Comparison of ENCODE assay signal across 18 cellular contexts in the genomic region with DNA sequence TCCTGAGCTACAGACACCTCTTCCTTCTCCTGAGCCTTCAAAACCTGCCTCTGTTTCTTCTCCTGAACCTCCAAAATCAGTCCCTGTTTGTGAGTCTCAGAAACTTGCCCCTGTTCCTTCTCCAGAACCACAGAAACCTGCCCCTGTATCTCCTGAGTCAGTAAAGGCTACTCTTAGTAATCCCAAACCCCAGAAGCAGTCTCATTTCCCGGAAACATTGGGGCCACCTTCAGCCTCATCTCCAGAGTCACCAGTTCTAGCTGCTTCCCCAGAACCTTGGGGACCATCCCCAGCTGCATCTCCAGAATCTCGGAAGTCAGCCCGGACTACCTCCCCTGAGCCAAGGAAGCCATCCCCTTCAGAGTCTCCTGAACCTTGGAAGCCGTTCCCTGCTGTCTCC. TPM values are rescaled to one million over a fixed set of nuclear protein-coding genes. Genes with fewer than 3 reads are reported as not detected.
DNase-seq lines count a peak whose midpoint lies in the region; ATAC-seq, FAIRE-seq and TF ChIP-seq lines count a peak whose summit lies in the region.
"Had no signal": no experiment of that assay in that cellular context is flagged by ENCODE, and none has a peak within 500 bp of the region (broad histone marks: within the 10 kb centered on the region; RNA-seq: fewer than 3 reads in every experiment).

No MANE protein-coding gene starts in this region.

- no peak for TF ChIP-seq POLR2A in GM12878 (IDR thresholded peaks at IDR 0.05; ENCODE audit: low read depth, low read length)
- no peak for TF ChIP-seq POLR2A in suprapubic skin (IDR thresholded peaks at IDR 0.05)

- 89% methylated on average over 4 of the region's 4 CpGs for WGBS in GM12878 (ENCODE audit: insufficient coverage, insufficient replicate concordance, low lambda C conversion rate, missing lambda C conversion rate)
- 98% methylated on average over 4 of the region's 4 CpGs for WGBS in suprapubic skin

- H3K4me1 Mint-ChIP-seq in activated CD8-positive, alpha-beta T cell treated with anti-CD3 and anti-CD28 coated beads for 36 hours (ENCODE audit: low read depth): peaks cover 43% of the 10 kb centered on the region
- peaks cover 33% of the 10 kb centered on the region for H3K4me1 Mint-ChIP-seq in activated CD8-positive, alpha-beta T cell treated with anti-CD3 and anti-CD28 coated beads, Interleukin-2, amount 10 ng/mL, durations not matched to agents 7 days and 5 days (ENCODE audit: low read depth)
- H3K4me1 Mint-ChIP-seq in stimulated activated naive CD8-positive, alpha-beta T cell treated with anti-CD3 and anti-CD28 coated beads, Interleukin-15, Interleukin-2, amounts not matched to agents 100 ng/mL and 50 ng/mL, for 24 hours (ENCODE audit: low read depth): peaks cover 45% of the 10 kb centered on the region
- peaks cover 47% of the 10 kb centered on the region for H3K4me1 Mint-ChIP-seq in stimulated activated naive CD8-positive, alpha-beta T cell treated with anti-CD3 and anti-CD28 coated beads, Interleukin-15, amount 100 ng/mL, for 72 hours

- H3K27ac Mint-ChIP-seq in activated CD8-positive, alpha-beta T cell treated with anti-CD3 and anti-CD28 coated beads for 36 hours: peak overlapping the region; percentile 76
- H3K27ac Mint-ChIP-seq in activated CD8-positive, alpha-beta T cell treated with anti-CD3 and anti-CD28 coated beads, Interleukin-2, amount 10 ng/mL, durations not matched to agents 7 days and 5 days: no peak overlapping the region
- H3K27ac Mint-ChIP-seq in stimulated activated naive CD8-positive, alpha-beta T cell treated with anti-CD3 and anti-CD28 coated beads, Interleukin-15, Interleukin-2, amounts not matched to agents 100 ng/mL and 50 ng/mL, for 24 hours: peak overlapping the region; percentile 39
- H3K27ac Mint-ChIP-seq in stimulated activated naive CD8-positive, alpha-beta T cell treated with anti-CD3 and anti-CD28 coated beads, Interleukin-15, amount 100 ng/mL, for 72 hours: peak overlapping the region; percentile 1 to 31
- H3K27ac Mint-ChIP-seq: CD4-positive, alpha-beta T cell had no signal

- H3K36me3 Mint-ChIP-seq in activated CD8-positive, alpha-beta T cell treated with anti-CD3 and anti-CD28 coated beads for 36 hours (ENCODE audit: low read depth): peaks cover 68% of the 10 kb centered on the region
- peaks cover 61% of the 10 kb centered on the region for H3K36me3 Mint-ChIP-seq in activated CD8-positive, alpha-beta T cell treated with anti-CD3 and anti-CD28 coated beads, Interleukin-2, amount 10 ng/mL, durations not matched to agents 7 days and 5 days (ENCODE audit: low read depth)
- H3K36me3 Mint-ChIP-seq in stimulated activated naive CD8-positive, alpha-beta T cell treated with anti-CD3 and anti-CD28 coated beads, Interleukin-15, Interleukin-2, amounts not matched to agents 100 ng/mL and 50 ng/mL, for 24 hours (ENCODE audit: low read depth): peaks cover 90% of the 10 kb centered on the region

- no peak for TF ChIP-seq EP300 in GM12878 (IDR thresholded peaks at IDR 0.05; ENCODE audit: borderline replicate concordance in 1 of 2, control insufficient read depth in 1 of 2, low read depth in 2 of 2, low read length in 2 of 2)
- TF ChIP-seq EP300 in suprapubic skin (IDR thresholded peaks at IDR 0.05): no peak

- no peak for FAIRE-seq in GM12878 (lab: Jason Lieb, UNC)

- CTCF ChIA-PET in activated CD8-positive, alpha-beta T cell treated with anti-CD3 and anti-CD28 coated beads for 36 hours (lab: Charles Lee): interaction anchor here (1.0 kb wide), 1 partner anchor 98 kb away, joined by 3 read pairs; no protein-coding TSS in a partner anchor
- CTCF ChIA-PET in activated CD8-positive, alpha-beta T cell treated with anti-CD3 and anti-CD28 coated beads, Interleukin-2, amount 10 ng/mL, durations not matched to agents 7 days and 5 days (lab: Charles Lee): no interaction called here
- CTCF ChIA-PET in GM12878 (lab: Yijun Ruan, JAX): interaction anchor here (2.7 kb wide), 1 partner anchor 10 kb away, joined by 9 read pairs; no protein-coding TSS in a partner anchor

- no peak for TF ChIP-seq CTCF in activated CD8-positive, alpha-beta T cell treated with anti-CD3 and anti-CD28 coated beads for 36 hours (IDR thresholded peaks at IDR 0.05)
- TF ChIP-seq CTCF in GM12878 (IDR thresholded peaks at IDR 0.05 in 2 of 3, conservative IDR thresholded peaks at IDR 0.05 in 1 of 3; ENCODE audit: control insufficient read depth in 2 of 3, extremely low read depth in 1 of 3, insufficient read depth in 1 of 3, low read depth in 3 of 3, low read length in 3 of 3) (no peak), suprapubic skin (IDR thresholded peaks at IDR 0.05) (no peak)

- H3K9me3 Mint-ChIP-seq in activated CD8-positive, alpha-beta T cell treated with anti-CD3 and anti-CD28 coated beads for 36 hours: no peaks in the 10 kb centered on the region
- no peaks in the 10 kb centered on the region for H3K9me3 Mint-ChIP-seq in activated CD8-positive, alpha-beta T cell treated with anti-CD3 and anti-CD28 coated beads, Interleukin-2, amount 10 ng/mL, durations not matched to agents 7 days and 5 days (ENCODE audit: insufficient read depth)
- H3K9me3 Mint-ChIP-seq in stimulated activated naive CD8-positive, alpha-beta T cell treated with anti-CD3 and anti-CD28 coated beads, Interleukin-15, Interleukin-2, amounts not matched to agents 100 ng/mL and 50 ng/mL, for 24 hours: no peaks in the 10 kb centered on the region
- no peaks in the 10 kb centered on the region for H3K9me3 Mint-ChIP-seq in stimulated activated naive CD8-positive, alpha-beta T cell treated with anti-CD3 and anti-CD28 coated beads, Interleukin-15, amount 100 ng/mL, for 72 hours
- H3K9me3 Mint-ChIP-seq: CD4-positive, alpha-beta T cell had no signal

- ATAC-seq in activated CD8-positive, alpha-beta T cell treated with anti-CD3 and anti-CD28 coated beads for 36 hours: no peak
- no peak for ATAC-seq in activated CD8-positive, alpha-beta T cell treated with anti-CD3 and anti-CD28 coated beads, Interleukin-2, amount 10 ng/mL, durations not matched to agents 7 days and 5 days
- no peak for ATAC-seq in stimulated activated naive CD8-positive, alpha-beta T cell treated with anti-CD3 and anti-CD28 coated beads, Interleukin-15, Interleukin-2, amounts not matched to agents 100 U/mL and 50 U/mL, for 24 hours
- ATAC-seq in GM12878: no peak
- no peak for ATAC-seq in stimulated activated naive CD8-positive, alpha-beta T cell treated with anti-CD3 and anti-CD28 coated beads, Interleukin-15, amount 100 ng/mL, for 72 hours

- no peaks in the 10 kb centered on the region; the same call in 1 of the 2 replicates for H4K20me1 ChIP-seq in GM12878 (ENCODE audit: control insufficient read depth, insufficient read depth)

- RAD21 ChIA-PET in GM12878 (lab: Charles Lee; ENCODE audit: unreplicated experiment): no interaction called here

- no peak for TF ChIP-seq RAD21 in GM12878 (IDR thresholded peaks at IDR 0.05; ENCODE audit: insufficient read depth, low read depth, low read length)

- H3K4me3 ChIP-seq in GM12878 (no peak overlapping the region), suprapubic skin (no peak overlapping the region)

- H3K27ac ChIP-seq in GM12878 (ENCODE audit: control insufficient read depth, insufficient read depth): no peak overlapping the region
- H3K27ac ChIP-seq in suprapubic skin: no peak overlapping the region
- H3K27ac ChIP-seq: KMS-11 had no signal

- no peak overlapping the region for H3K4me2 ChIP-seq in GM12878 (ENCODE audit: control insufficient read depth, insufficient read depth)
- H3K4me2 ChIP-seq: KMS-11 had no signal

- H3K36me3 ChIP-seq in GM12878 (ENCODE audit: control insufficient read depth in 2 of 2, insufficient read depth in 2 of 2, low read length in 1 of 2): peaks cover 15 to 37% of the 10 kb centered on the region in 2 experiments
- H3K36me3 ChIP-seq in suprapubic skin: peaks cover 43% of the 10 kb centered on the region

- H3K27me3 Mint-ChIP-seq in activated CD8-positive, alpha-beta T cell treated with anti-CD3 and anti-CD28 coated beads for 36 hours: no peaks in the 10 kb centered on the region
- no peaks in the 10 kb centered on the region for H3K27me3 Mint-ChIP-seq in activated CD8-positive, alpha-beta T cell treated with anti-CD3 and anti-CD28 coated beads, Interleukin-2, amount 10 ng/mL, durations not matched to agents 7 days and 5 days (ENCODE audit: low read depth)
- no peaks in the 10 kb centered on the region for H3K27me3 Mint-ChIP-seq in stimulated activated naive CD8-positive, alpha-beta T cell treated with anti-CD3 and anti-CD28 coated beads, Interleukin-15, Interleukin-2, amounts not matched to agents 100 ng/mL and 50 ng/mL, for 24 hours
- H3K27me3 Mint-ChIP-seq in stimulated activated naive CD8-positive, alpha-beta T cell treated with anti-CD3 and anti-CD28 coated beads, Interleukin-15, amount 100 ng/mL, for 72 hours: no peaks in the 10 kb centered on the region
- H3K27me3 Mint-ChIP-seq: CD4-positive, alpha-beta T cell had no signal

- H3K4me3 Mint-ChIP-seq in activated CD8-positive, alpha-beta T cell treated with anti-CD3 and anti-CD28 coated beads for 36 hours: no peak overlapping the region
- H3K4me3 Mint-ChIP-seq in activated CD8-positive, alpha-beta T cell treated with anti-CD3 and anti-CD28 coated beads, Interleukin-2, amount 10 ng/mL, durations not matched to agents 7 days and 5 days: no peak overlapping the region
- H3K4me3 Mint-ChIP-seq in stimulated activated naive CD8-positive, alpha-beta T cell treated with anti-CD3 and anti-CD28 coated beads, Interleukin-15, Interleukin-2, amounts not matched to agents 100 ng/mL and 50 ng/mL, for 24 hours: no peak overlapping the region
- no peak overlapping the region for H3K4me3 Mint-ChIP-seq in stimulated activated naive CD8-positive, alpha-beta T cell treated with anti-CD3 and anti-CD28 coated beads, Interleukin-15, amount 100 ng/mL, for 72 hours
- H3K4me3 Mint-ChIP-seq: CD4-positive, alpha-beta T cell had no signal

- H3K4me1 ChIP-seq in GM12878 (ENCODE audit: control insufficient read depth, insufficient read depth, low read length): no peaks in the 10 kb centered on the region
- H3K4me1 ChIP-seq in suprapubic skin: peaks cover 10% of the 10 kb centered on the region

- no peak overlapping the region for H2AFZ ChIP-seq in GM12878 (ENCODE audit: control insufficient read depth, low read depth, low read length)

- H3K79me2 ChIP-seq in GM12878 (ENCODE audit: control insufficient read depth, insufficient read depth, low read length): peaks cover 23% of the 10 kb centered on the region

- no peaks in the 10 kb centered on the region for H3K9me3 ChIP-seq in GM12878 (replicated peaks; ENCODE audit: control insufficient read depth, insufficient read depth, low read length)
- H3K9me3 ChIP-seq in suprapubic skin: no peaks in the 10 kb centered on the region

- BruUV-seq in GM12878 (replicated peaks; lab: Mats Ljungman, UMichigan): no TSS peak

- intact Hi-C loops in activated CD8-positive, alpha-beta T cell treated with anti-CD3 and anti-CD28 coated beads for 36 hours (cut with micrococcal nuclease): no loop called here
- intact Hi-C loops in GM12878 (cut with micrococcal nuclease; ENCODE audit: unreplicated experiment): no loop called here

- H3K27me3 ChIP-seq in GM12878 (replicated peaks in 1 of 2; ENCODE audit: control insufficient read depth in 2 of 2, insufficient read depth in 2 of 2, low read length in 1 of 2) (no peaks in the 10 kb centered on the region), suprapubic skin (no peaks in the 10 kb centered on the region)

- in situ Hi-C loops in GM12878 (cut with MboI): no loop called here

- H3K9ac ChIP-seq in GM12878 (ENCODE audit: control insufficient read depth, insufficient read depth, low read length): no peak overlapping the region
- H3K9ac ChIP-seq: KMS-11 had no signal

- DNase-seq in activated CD8-positive, alpha-beta T cell treated with anti-CD3 and anti-CD28 coated beads for 36 hours: no peak
- no peak for DNase-seq in activated CD8-positive, alpha-beta T cell treated with anti-CD3 and anti-CD28 coated beads, Interleukin-2, amount 10 ng/mL, durations not matched to agents 7 days and 5 days
- DNase-seq in stimulated activated naive CD8-positive, alpha-beta T cell treated with anti-CD3 and anti-CD28 coated beads, Interleukin-15, Interleukin-2, amounts not matched to agents 100 U/mL and 50 U/mL, for 24 hours: no peak
- DNase-seq in GM12878 (ENCODE audit: low read depth, low spot score) (no peak), COR-L47 (lab: John Stamatoyannopoulos, UW) (no peak), suprapubic skin (ENCODE audit: low spot score in 2 of 2) (no peak)
- DNase-seq in stimulated activated naive CD8-positive, alpha-beta T cell treated with anti-CD3 and anti-CD28 coated beads, Interleukin-15, amount 100 ng/mL, for 72 hours: no peak
- DNase-seq: AML-193; CD4-positive, alpha-beta T cell; DND-41; GDM1; NCI-H1092; NCI-H1694; NCI-H2107; NCI-H226; NCI-H526 treated with DMSO at 0.1 percent for 48 hours had no signal

- POLR2A ChIA-PET in activated CD8-positive, alpha-beta T cell treated with anti-CD3 and anti-CD28 coated beads for 36 hours (lab: Charles Lee): interaction anchor here (0.8 to 2.3 kb wide), 2 partner anchors 8 to 17 kb away, joined by 3 to 8 read pairs; no protein-coding TSS in a partner anchor
- POLR2A ChIA-PET in activated CD8-positive, alpha-beta T cell treated with anti-CD3 and anti-CD28 coated beads, Interleukin-2, amount 10 ng/mL, durations not matched to agents 7 days and 5 days (lab: Charles Lee): no interaction called here
- POLR2A ChIA-PET in GM12878 (lab: Charles Lee): interaction anchor here (1.7 kb wide), 1 partner anchor 11 kb away, joined by 4 read pairs; no protein-coding TSS in a partner anchor

- SMC1A ChIA-PET in GM12878 (lab: Charles Lee; ENCODE audit: uncharacterized antibody, unreplicated experiment): interaction anchor here (2.2 to 2.5 kb wide), 2 partner anchors 10 to 15 kb away, joined by 9 to 17 read pairs; no protein-coding TSS in a partner anchor

RNA-seq across cellular contexts. Expression of gene CHAMP1, which starts 10.0 kb away (rescaled TPM):
- total RNA-seq in activated CD8-positive, alpha-beta T cell treated with anti-CD3 and anti-CD28 coated beads for 36 hours: 10 to 100 TPM; 33.9 to 34.7 TPM
- total RNA-seq in activated CD8-positive, alpha-beta T cell treated with anti-CD3 and anti-CD28 coated beads, Interleukin-2, amount 10 ng/mL, durations not matched to agents 7 days and 5 days: 10 to 100 TPM; 31.6 to 33.3 TPM
- 24.6 and 27.5 TPM in 2 replicates for total RNA-seq in GM12878 (2013; cell fraction: nucleolus; rRNA removed)
- total RNA-seq in GM12878 (2014; rRNA removed) (18.1 and 18.5 TPM in 2 replicates), GM12878 (2014; rRNA removed; fragmentation: Illumina TruSeq; extraction: Trizol) (15.7 and 15.8 TPM in 2 replicates), GM12878 (2021) (48.1 and 52.0 TPM in 2 replicates), suprapubic skin (10 to 100 TPM; 10.0 to 22.1 (median 15.0) TPM)
- 13.3 TPM for polyA plus RNA-seq in GM12878 (2011; ENCODE audit: low read depth)
- polyA plus RNA-seq in GM12878 (2011; rRNA removed) (16.0 and 20.2 TPM in 2 replicates), GM12878 (2014; fragmentation: Illumina TruSeq; extraction: Trizol) (54.8 and 57.8 TPM in 2 replicates), GM12878 (2014; fragmentation: Nextera tagmentation; extraction: Ambion mirVana) (1 to 10 TPM; 1.1 to 2.8 TPM), GM12878 (2014; rRNA removed) (27.3 and 27.5 TPM in 2 replicates), GM12878 (2016; fragmentation: Nextera tagmentation; extraction: Ambion mirVana) (10 to 100 TPM; 39.6 to 39.8 TPM)
- polyA plus RNA-seq in GM12878 (2011; cell fraction: cytosol; rRNA removed): 21.0 and 31.3 TPM in 2 replicates
- polyA plus RNA-seq in GM12878 (2011; cell fraction: nucleus; rRNA removed): 36.9 and 45.2 TPM in 2 replicates
- 20.1 and 25.3 TPM in 2 replicates for polyA plus RNA-seq in GM12878 (2012)
- polyA minus RNA-seq in GM12878 (2011; rRNA and poly(A)+ RNA removed): 11.8 and 13.0 TPM in 2 replicates
- 11.5 and 14.7 TPM in 2 replicates for polyA minus RNA-seq in GM12878 (2011; cell fraction: cytosol; rRNA and poly(A)+ RNA removed)
- 15.4 and 28.5 TPM in 2 replicates for polyA minus RNA-seq in GM12878 (2011; cell fraction: nucleus; rRNA and poly(A)+ RNA removed)

RNA-seq across cellular contexts. Expression of gene UPF3A, which starts 42.9 kb away (rescaled TPM):
- total RNA-seq in activated CD8-positive, alpha-beta T cell treated with anti-CD3 and anti-CD28 coated beads for 36 hours: 10 to 100 TPM; 36.7 TPM
- 10 to 100 TPM; 53.3 to 58.8 TPM for total RNA-seq in activated CD8-positive, alpha-beta T cell treated with anti-CD3 and anti-CD28 coated beads, Interleukin-2, amount 10 ng/mL, durations not matched to agents 7 days and 5 days
- 73.1 and 73.8 TPM in 2 replicates for total RNA-seq in GM12878 (2013; cell fraction: nucleolus; rRNA removed)
- 35.1 and 38.2 TPM in 2 replicates for total RNA-seq in GM12878 (2014; rRNA removed)
- 43.5 TPM in 2 replicates for total RNA-seq in GM12878 (2014; rRNA removed; fragmentation: Illumina TruSeq; extraction: Trizol)
- 40.0 and 42.6 TPM in 2 replicates for total RNA-seq in GM12878 (2021)
- 36.7 TPM for polyA plus RNA-seq in GM12878 (2011; ENCODE audit: low read depth)
- 43.1 and 56.7 TPM in 2 replicates for polyA plus RNA-seq in GM12878 (2011; rRNA removed)
- polyA plus RNA-seq in GM12878 (2011; cell fraction: cytosol; rRNA removed): 26.0 and 30.5 TPM in 2 replicates
- 50.5 and 71.9 TPM in 2 replicates for polyA plus RNA-seq in GM12878 (2011; cell fraction: nucleus; rRNA removed)
- polyA plus RNA-seq in GM12878 (2012): 43.3 and 48.8 TPM in 2 replicates
- 61.5 and 66.9 TPM in 2 replicates for polyA plus RNA-seq in GM12878 (2014; fragmentation: Illumina TruSeq; extraction: Trizol)
- polyA plus RNA-seq in GM12878 (2014; fragmentation: Nextera tagmentation; extraction: Ambion mirVana): 10 to 100 TPM; 18.6 to 34.4 TPM
- polyA plus RNA-seq in GM12878 (2014; rRNA removed): 47.7 and 58.6 TPM in 2 replicates
- 10 to 100 TPM; 46.4 to 51.8 TPM for polyA plus RNA-seq in GM12878 (2016; fragmentation: Nextera tagmentation; extraction: Ambion mirVana)
- 12.1 and 12.2 TPM in 2 replicates for polyA minus RNA-seq in GM12878 (2011; rRNA and poly(A)+ RNA removed)
- polyA minus RNA-seq in GM12878 (2011; cell fraction: cytosol; rRNA and poly(A)+ RNA removed): 6.5 TPM in 2 replicates
- polyA minus RNA-seq in GM12878 (2011; cell fraction: nucleus; rRNA and poly(A)+ RNA removed): 15.5 and 27.9 TPM in 2 replicates
- 10 to 100 TPM; 17.6 to 57.3 (median 30.8) TPM for total RNA-seq in suprapubic skin
